In genomic region chr7:102742002-102742771, GRCh38 we compare ENCODE assay signal across 8 cellular contexts. TPM values are rescaled to one million over a fixed set of nuclear protein-coding genes. Genes with fewer than 3 reads are reported as not detected.
DNase-seq lines count a peak whose midpoint lies in the region; FAIRE-seq and TF ChIP-seq lines count a peak whose summit lies in the region.
"Not testable (repeated sequence)": the region's sequence is repeated elsewhere in the genome, so short reads cannot be mapped to it uniquely, and the experiment has no call there.

No MANE protein-coding gene starts in this region.

- H3K4me3 Mint-ChIP-seq in activated naive CD8-positive, alpha-beta T cell treated with anti-CD3 and anti-CD28 coated beads for 36 hours; neural progenitor cell: not testable (repeated sequence)

- in situ Hi-C loops in SK-MEL-5 (cut with HindIII; ENCODE audit: low pct_unique_long_range_greater_than_20kb, low sequenced_read_pairs) = not testable (repeated sequence)

- H3K4me1 ChIP-seq in DOHH2 (ENCODE audit: control insufficient read depth, low read length) = peaks cover 10% of the 10 kb centered on the region
- H3K4me1 ChIP-seq in Loucy (ENCODE audit: insufficient read depth, low read length, poor library complexity, severe bottlenecking); neural progenitor cell: not testable (repeated sequence)

- not testable (repeated sequence) for H3K27me3 Mint-ChIP-seq in activated naive CD8-positive, alpha-beta T cell treated with anti-CD3 and anti-CD28 coated beads for 36 hours; neural progenitor cell (ENCODE audit: insufficient read depth, low read depth)

- H3K4me3 ChIP-seq in DOHH2 (ENCODE audit: low read length); Loucy (ENCODE audit: low read length, poor library complexity, severe bottlenecking); neural progenitor cell: not testable (repeated sequence)

- H3K9me3 Mint-ChIP-seq in activated naive CD8-positive, alpha-beta T cell treated with anti-CD3 and anti-CD28 coated beads for 36 hours; neural progenitor cell: not testable (repeated sequence)

- not testable (repeated sequence) for H3K9me3 ChIP-seq in DOHH2 (ENCODE audit: control insufficient read depth, insufficient read depth, low read length); Loucy (ENCODE audit: insufficient read depth, low read depth, low read length); neural progenitor cell (ENCODE audit: low read depth)

- H3F3A ChIP-seq in DOHH2 (ENCODE audit: control insufficient read depth, insufficient read depth); Loucy (ENCODE audit: low read depth); neural progenitor cell (ENCODE audit: low read depth): not testable (repeated sequence)

- not testable (repeated sequence) for H3K36me3 ChIP-seq in DOHH2 (ENCODE audit: control insufficient read depth, low read length); Loucy (ENCODE audit: insufficient read depth, low read length); neural progenitor cell

- not testable (repeated sequence) for TF ChIP-seq POLR2A in H54 (IDR thresholded peaks at IDR 0.05; ENCODE audit: low read depth, low read length)

- peak overlapping the region; percentile 16 for H3K27ac Mint-ChIP-seq in activated naive CD8-positive, alpha-beta T cell treated with anti-CD3 and anti-CD28 coated beads for 36 hours
- not testable (repeated sequence) for H3K27ac Mint-ChIP-seq in neural progenitor cell

- H3K4me1 Mint-ChIP-seq in activated naive CD8-positive, alpha-beta T cell treated with anti-CD3 and anti-CD28 coated beads for 36 hours; neural progenitor cell: not testable (repeated sequence)

- TF ChIP-seq CTCF in DOHH2 (IDR thresholded peaks at IDR 0.05; ENCODE audit: low read depth, low read length, poor library complexity, severe bottlenecking); Loucy (conservative IDR thresholded peaks at IDR 0.05; ENCODE audit: low read length); neural progenitor cell (IDR thresholded peaks at IDR 0.05): not testable (repeated sequence)

- H4K20me1 ChIP-seq in DOHH2 (ENCODE audit: control insufficient read depth, insufficient read depth, low read depth, low read length); Loucy (ENCODE audit: insufficient read depth, low read length, poor library complexity, severe bottlenecking); neural progenitor cell (ENCODE audit: low read depth): not testable (repeated sequence)

- H3K9me2 ChIP-seq in DOHH2 (replicated peaks; ENCODE audit: control insufficient read depth, low read length); Loucy (replicated peaks; ENCODE audit: low read depth, low read length): not testable (repeated sequence)

- H3K27ac ChIP-seq in DOHH2 (ENCODE audit: low read depth, low read length); neural progenitor cell: not testable (repeated sequence)
- H3K27ac ChIP-seq in substantia nigra (ENCODE audit: low read depth, low read length, poor library complexity, severe bottlenecking) = peak overlapping the region; percentile 42

- H3K27me3 ChIP-seq in DOHH2 (ENCODE audit: control insufficient read depth, low read length); Loucy (ENCODE audit: insufficient read depth, low read length, poor library complexity, severe bottlenecking); neural progenitor cell: not testable (repeated sequence)

- FAIRE-seq in H54 (lab: Jason Lieb, UNC) = peak; percentile 65

- H3K36me3 Mint-ChIP-seq in activated naive CD8-positive, alpha-beta T cell treated with anti-CD3 and anti-CD28 coated beads for 36 hours; neural progenitor cell: not testable (repeated sequence)

- not testable (repeated sequence) for H3K79me2 ChIP-seq in DOHH2 (ENCODE audit: control insufficient read depth, low read length); Loucy (ENCODE audit: insufficient read depth, low read length); neural progenitor cell (ENCODE audit: low read depth)

- peak overlapping the region; percentile 14; the same call in 1 of the 2 replicates for H3K4me2 ChIP-seq in DOHH2 (ENCODE audit: low read length)
- H3K4me2 ChIP-seq in Loucy (ENCODE audit: low read depth, low read length, poor library complexity, severe bottlenecking); neural progenitor cell: not testable (repeated sequence)

- not testable (repeated sequence) for H3K9ac ChIP-seq in Loucy (ENCODE audit: low read depth, low read length, poor library complexity, severe bottlenecking); neural progenitor cell

- DNase-seq in H54 (ENCODE audit: insufficient read length, low spot score); activated naive CD8-positive, alpha-beta T cell treated with anti-CD3 and anti-CD28 coated beads for 36 hours; neural progenitor cell (ENCODE audit: low spot score): not testable (repeated sequence)
- DNase-seq in SK-MEL-5 (ENCODE audit: low read depth, low spot score) (peak; percentile 78), foreskin melanocyte (peak; percentile 56), substantia nigra (lab: John Stamatoyannopoulos, UW) (peak in 8 of 49 donors; percentile 1 to 40 (median 2))

- H2AFZ ChIP-seq in Loucy (ENCODE audit: low read length) = 0 out of 2 replicates have a peak overlapping the region, but pooled peaks have one; percentile 60
- peak overlapping the region; percentile 58 for H2AFZ ChIP-seq in neural progenitor cell (replicated peaks)

RNA-seq across cellular contexts. Expression of gene FAM185A, which starts 6.6 kb away (rescaled TPM):
- 12.3 and 12.5 TPM in 2 replicates for total RNA-seq in SK-MEL-5 (2014; rRNA removed; shearing (Covaris generic))
- polyA plus RNA-seq in SK-MEL-5 (2015; cell fraction: cytosol; rRNA removed) = 12.3 and 13.5 TPM in 2 replicates
- 19.1 and 25.5 TPM in 2 replicates for polyA plus RNA-seq in SK-MEL-5 (2015; cell fraction: nucleus; rRNA removed)
- 10 to 100 TPM; 10.0 to 10.2 TPM for total RNA-seq in activated naive CD8-positive, alpha-beta T cell treated with anti-CD3 and anti-CD28 coated beads for 36 hours
- total RNA-seq in neural progenitor cell (ENCODE audit: low replicate concordance) = 16.6 and 19.9 TPM in 2 replicates
